ENCODE assay signal across 23 cellular contexts in the genomic region with DNA sequence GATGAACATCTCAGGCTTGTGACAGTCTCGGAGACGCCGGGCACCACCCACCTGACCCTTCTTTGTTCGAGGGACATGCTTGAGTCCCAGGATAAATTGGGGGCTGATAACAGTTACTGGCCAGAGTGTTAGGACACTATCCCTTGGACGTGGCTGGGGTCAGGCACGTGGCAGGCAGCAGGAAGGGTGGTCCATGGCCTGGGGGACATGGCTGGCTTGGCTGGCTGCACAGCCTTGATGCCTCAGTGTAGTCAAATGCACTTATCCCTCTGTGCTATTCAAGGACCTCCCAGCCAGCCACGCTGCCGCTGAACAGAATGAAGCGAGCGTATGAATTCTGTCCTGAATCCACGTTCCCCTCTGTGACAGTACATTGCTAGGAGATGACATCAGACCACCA.
"Had no signal": no experiment of that assay in that cellular context is flagged by ENCODE, and none has a peak within 500 bp of the region (broad histone marks: within the 10 kb centered on the region; RNA-seq: fewer than 3 reads in every experiment).

No MANE protein-coding gene starts in this region.

- H3K4me1 ChIP-seq: colonic mucosa, esophagus squamous epithelium, parathyroid adenoma, right lobe of liver, testis, tibial artery had no signal

- H3K36me3 ChIP-seq: colonic mucosa, esophagus squamous epithelium, neutrophil, right lobe of liver had no signal

- H3K4me3 ChIP-seq: colonic mucosa, esophagus squamous epithelium, right lobe of liver, smooth muscle cell, testis, tibial artery had no signal

- H3K27me3 Mint-ChIP-seq: progenitor cell of endocrine pancreas had no signal

- H3K9ac ChIP-seq: parathyroid adenoma had no signal

- H3K4me3 Mint-ChIP-seq: central memory CD8-positive, alpha-beta T cell; immature natural killer cell; nephron progenitor cell; stimulated activated memory B cell treated with anti-CD40 and anti-IgM and Interleukin-4, amounts not matched to agents 10 μg/mL and 1 μg/mL and 100 μg/mL, for 72 hours had no signal

- H3K79me2 ChIP-seq: parathyroid adenoma had no signal

- H3K27ac ChIP-seq: colonic mucosa, esophagus squamous epithelium, neutrophil, parathyroid adenoma, right lobe of liver, testis, tibial artery had no signal

- H3K4me1 Mint-ChIP-seq: central memory CD8-positive, alpha-beta T cell; immature natural killer cell; naive thymus-derived CD8-positive, alpha-beta T cell; stimulated activated memory B cell treated with anti-CD40 and anti-IgM and Interleukin-4, amounts not matched to agents 10 μg/mL and 1 μg/mL and 100 μg/mL, for 72 hours had no signal

- H3K27ac Mint-ChIP-seq: immature natural killer cell; progenitor cell of endocrine pancreas; stimulated activated memory B cell treated with anti-CD40 and anti-IgM and Interleukin-4, amounts not matched to agents 10 μg/mL and 1 μg/mL and 100 μg/mL, for 72 hours had no signal

- DNase-seq: colonic mucosa; dermis blood vessel endothelial cell; effector memory CD4-positive, alpha-beta T cell; erythroblast; esophagus squamous epithelium; foreskin melanocyte; hypothalamus; immature natural killer cell; mammary epithelial cell; naive thymus-derived CD8-positive, alpha-beta T cell; nephron progenitor cell; stimulated activated CD4-positive, alpha-beta T cell treated with anti-CD3 and anti-CD28 coated beads, Interleukin-4, amount 100 ng/mL, for 4 hours; stimulated activated naive CD8-positive, alpha-beta T cell treated with anti-CD3 and anti-CD28 coated beads, Interleukin-15, Interleukin-2, amounts not matched to agents 100 U/mL and 50 U/mL, for 24 hours; substantia nigra; testis; tibial artery had no signal

- H3K9me3 ChIP-seq: colonic mucosa, right lobe of liver, testis had no signal

- H3K36me3 Mint-ChIP-seq: immature natural killer cell had no signal

- H3K27me3 ChIP-seq: colonic mucosa, neutrophil, right lobe of liver, testis, tibial artery had no signal

- H3K4me2 ChIP-seq: smooth muscle cell had no signal

- ATAC-seq: naive thymus-derived CD8-positive, alpha-beta T cell; right lobe of liver; stimulated activated memory B cell treated with anti-CD40 and anti-IgM and Interleukin-4, amounts not matched to agents 10 μg/mL and 1 μg/mL and 100 μg/mL, for 72 hours; stimulated activated naive CD8-positive, alpha-beta T cell treated with anti-CD3 and anti-CD28 coated beads, Interleukin-15, Interleukin-2, amounts not matched to agents 100 U/mL and 50 U/mL, for 24 hours had no signal
